In genomic region chr7:144401490-144401889, GRCh38 we compare ENCODE assay signal across 1 cellular context.
TF ChIP-seq lines count a peak whose summit lies in the region.

No MANE protein-coding gene starts in this region.

TF ChIP-seq in GM23338, 12 proteins besides CTCF, POLR2A, EP300 and RAD21 (continued from another document):
- TF ChIP-seq, protein P1, sequence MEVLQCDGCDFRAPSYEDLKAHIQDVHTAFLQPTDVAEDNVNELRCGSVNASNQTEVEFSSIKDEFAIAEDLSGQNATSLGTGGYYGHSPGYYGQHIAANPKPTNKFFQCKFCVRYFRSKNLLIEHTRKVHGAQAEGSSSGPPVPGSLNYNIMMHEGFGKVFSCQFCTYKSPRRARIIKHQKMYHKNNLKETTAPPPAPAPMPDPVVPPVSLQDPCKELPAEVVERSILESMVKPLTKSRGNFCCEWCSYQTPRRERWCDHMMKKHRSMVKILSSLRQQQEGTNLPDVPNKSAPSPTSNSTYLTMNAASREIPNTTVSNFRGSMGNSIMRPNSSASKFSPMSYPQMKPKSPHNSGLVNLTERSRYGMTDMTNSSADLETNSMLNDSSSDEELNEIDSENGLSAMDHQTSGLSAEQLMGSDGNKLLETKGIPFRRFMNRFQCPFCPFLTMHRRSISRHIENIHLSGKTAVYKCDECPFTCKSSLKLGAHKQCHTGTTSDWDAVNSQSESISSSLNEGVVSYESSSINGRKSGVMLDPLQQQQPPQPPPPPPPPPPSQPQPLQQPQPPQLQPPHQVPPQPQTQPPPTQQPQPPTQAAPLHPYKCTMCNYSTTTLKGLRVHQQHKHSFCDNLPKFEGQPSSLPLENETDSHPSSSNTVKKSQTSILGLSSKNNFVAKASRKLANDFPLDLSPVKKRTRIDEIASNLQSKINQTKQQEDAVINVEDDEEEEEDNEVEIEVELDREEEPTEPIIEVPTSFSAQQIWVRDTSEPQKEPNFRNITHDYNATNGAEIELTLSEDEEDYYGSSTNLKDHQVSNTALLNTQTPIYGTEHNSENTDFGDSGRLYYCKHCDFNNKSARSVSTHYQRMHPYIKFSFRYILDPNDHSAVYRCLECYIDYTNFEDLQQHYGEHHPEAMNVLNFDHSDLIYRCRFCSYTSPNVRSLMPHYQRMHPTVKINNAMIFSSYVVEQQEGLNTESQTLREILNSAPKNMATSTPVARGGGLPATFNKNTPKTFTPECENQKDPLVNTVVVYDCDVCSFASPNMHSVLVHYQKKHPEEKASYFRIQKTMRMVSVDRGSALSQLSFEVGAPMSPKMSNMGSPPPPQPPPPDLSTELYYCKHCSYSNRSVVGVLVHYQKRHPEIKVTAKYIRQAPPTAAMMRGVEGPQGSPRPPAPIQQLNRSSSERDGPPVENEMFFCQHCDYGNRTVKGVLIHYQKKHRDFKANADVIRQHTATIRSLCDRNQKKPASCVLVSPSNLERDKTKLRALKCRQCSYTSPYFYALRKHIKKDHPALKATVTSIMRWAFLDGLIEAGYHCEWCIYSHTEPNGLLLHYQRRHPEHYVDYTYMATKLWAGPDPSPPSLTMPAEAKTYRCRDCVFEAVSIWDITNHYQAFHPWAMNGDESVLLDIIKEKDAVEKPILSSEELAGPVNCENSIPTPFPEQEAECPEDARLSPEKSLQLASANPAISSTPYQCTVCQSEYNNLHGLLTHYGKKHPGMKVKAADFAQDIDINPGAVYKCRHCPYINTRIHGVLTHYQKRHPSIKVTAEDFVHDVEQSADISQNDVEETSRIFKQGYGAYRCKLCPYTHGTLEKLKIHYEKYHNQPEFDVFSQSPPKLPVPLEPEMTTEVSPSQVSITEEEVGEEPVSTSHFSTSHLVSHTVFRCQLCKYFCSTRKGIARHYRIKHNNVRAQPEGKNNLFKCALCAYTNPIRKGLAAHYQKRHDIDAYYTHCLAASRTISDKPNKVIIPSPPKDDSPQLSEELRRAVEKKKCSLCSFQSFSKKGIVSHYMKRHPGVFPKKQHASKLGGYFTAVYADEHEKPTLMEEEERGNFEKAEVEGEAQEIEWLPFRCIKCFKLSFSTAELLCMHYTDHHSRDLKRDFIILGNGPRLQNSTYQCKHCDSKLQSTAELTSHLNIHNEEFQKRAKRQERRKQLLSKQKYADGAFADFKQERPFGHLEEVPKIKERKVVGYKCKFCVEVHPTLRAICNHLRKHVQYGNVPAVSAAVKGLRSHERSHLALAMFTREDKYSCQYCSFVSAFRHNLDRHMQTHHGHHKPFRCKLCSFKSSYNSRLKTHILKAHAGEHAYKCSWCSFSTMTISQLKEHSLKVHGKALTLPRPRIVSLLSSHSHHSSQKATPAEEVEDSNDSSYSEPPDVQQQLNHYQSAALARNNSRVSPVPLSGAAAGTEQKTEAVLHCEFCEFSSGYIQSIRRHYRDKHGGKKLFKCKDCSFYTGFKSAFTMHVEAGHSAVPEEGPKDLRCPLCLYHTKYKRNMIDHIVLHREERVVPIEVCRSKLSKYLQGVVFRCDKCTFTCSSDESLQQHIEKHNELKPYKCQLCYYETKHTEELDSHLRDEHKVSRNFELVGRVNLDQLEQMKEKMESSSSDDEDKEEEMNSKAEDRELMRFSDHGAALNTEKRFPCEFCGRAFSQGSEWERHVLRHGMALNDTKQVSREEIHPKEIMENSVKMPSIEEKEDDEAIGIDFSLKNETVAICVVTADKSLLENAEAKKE (CRISPR knock-in tag; IDR thresholded peaks at IDR 0.05), result no peak
